Comparison of ENCODE assay signal across 19 cellular contexts in the genomic region with DNA sequence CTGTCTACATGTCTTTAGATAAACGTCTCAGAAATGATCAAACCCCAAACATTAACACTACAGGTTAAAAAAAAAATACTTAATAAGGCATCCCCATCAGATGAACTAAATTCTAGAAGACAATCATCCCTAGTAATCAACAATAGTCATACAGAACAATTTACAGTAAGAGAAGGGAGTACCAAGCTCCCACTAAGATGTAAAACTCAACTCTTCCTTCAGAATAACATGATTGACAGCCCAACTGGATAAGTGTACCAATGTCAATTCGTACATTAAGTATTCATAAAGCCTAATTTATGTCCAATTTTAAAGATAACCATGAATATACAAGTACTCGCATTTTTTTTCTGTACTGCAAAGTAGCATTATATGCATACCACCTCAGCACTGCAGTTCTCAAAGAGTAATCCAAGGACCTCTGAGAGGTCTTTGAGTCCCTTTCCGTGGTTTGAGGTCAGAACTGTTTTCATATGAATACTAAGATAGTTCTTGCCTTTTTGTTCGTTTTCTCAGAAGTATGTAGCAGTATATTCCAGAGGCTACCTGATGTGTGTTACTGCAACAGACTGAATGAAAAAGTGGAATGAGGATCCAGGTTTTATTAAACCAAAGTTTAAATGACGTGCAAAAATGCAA. TPM values are rescaled to one million over a fixed set of nuclear protein-coding genes. Genes with fewer than 3 reads are reported as not detected.
DNase-seq lines count a peak whose midpoint lies in the region; ATAC-seq, FAIRE-seq and TF ChIP-seq lines count a peak whose summit lies in the region.
"Had no signal": no experiment of that assay in that cellular context is flagged by ENCODE, and none has a peak within 500 bp of the region (broad histone marks: within the 10 kb centered on the region; RNA-seq: fewer than 3 reads in every experiment).

No MANE protein-coding gene starts in this region.

- H3K27me3 Mint-ChIP-seq in activated CD8-positive, alpha-beta T cell treated with anti-CD3 and anti-CD28 coated beads, Interleukin-2, amount 10 ng/mL, durations not matched to agents 7 days and 5 days (ENCODE audit: low read depth) = no peaks in the 10 kb centered on the region
- no peaks in the 10 kb centered on the region for H3K27me3 Mint-ChIP-seq in natural killer cell treated with Interleukin-12 subunit alpha and Interleukin-12 subunit beta and Interleukin-15 and Interleukin-18, amount 100 ng/mL, for 72 hours

- peak; percentile 79 for ATAC-seq in DND-41 (ENCODE audit: insufficient read depth, low read depth)
- peak; percentile 56 for ATAC-seq in activated CD8-positive, alpha-beta T cell treated with anti-CD3 and anti-CD28 coated beads, Interleukin-2, amount 10 ng/mL, durations not matched to agents 7 days and 5 days
- ATAC-seq in natural killer cell treated with Interleukin-12 subunit alpha and Interleukin-12 subunit beta and Interleukin-15 and Interleukin-18, amount 100 ng/mL, for 72 hours = peak in 1 of 2 donors; percentile 93
- ATAC-seq: lower lobe of right lung had no signal

- H3K4me1 Mint-ChIP-seq in activated CD8-positive, alpha-beta T cell treated with anti-CD3 and anti-CD28 coated beads, Interleukin-2, amount 10 ng/mL, durations not matched to agents 7 days and 5 days (ENCODE audit: low read depth) = peaks cover 30% of the 10 kb centered on the region
- H3K4me1 Mint-ChIP-seq in natural killer cell treated with Interleukin-12 subunit alpha and Interleukin-12 subunit beta and Interleukin-15 and Interleukin-18, amount 100 ng/mL, for 72 hours (ENCODE audit: low read depth in 2 of 2) = peaks cover 37 to 45% of the 10 kb centered on the region in 2 donors

- peak; percentile 11 for FAIRE-seq in H54 (lab: Jason Lieb, UNC)
- FAIRE-seq: HTR-8/SVneo, small intestine had no signal

- no peak overlapping the region for H3K4me3 Mint-ChIP-seq in activated CD8-positive, alpha-beta T cell treated with anti-CD3 and anti-CD28 coated beads, Interleukin-2, amount 10 ng/mL, durations not matched to agents 7 days and 5 days
- peak overlapping the region; percentile 70 for H3K4me3 Mint-ChIP-seq in natural killer cell treated with Interleukin-12 subunit alpha and Interleukin-12 subunit beta and Interleukin-15 and Interleukin-18, amount 100 ng/mL, for 72 hours

- peaks cover 47% of the 10 kb centered on the region for H3K4me1 ChIP-seq in DND-41 (ENCODE audit: insufficient read depth, low read length)
- peaks cover 3 to 78% (median 21%) of the 10 kb centered on the region in 3 donors for H3K4me1 ChIP-seq in esophagus squamous epithelium
- H3K4me1 ChIP-seq: BE2C had no signal

- CTCF ChIA-PET in activated CD8-positive, alpha-beta T cell treated with anti-CD3 and anti-CD28 coated beads, Interleukin-2, amount 10 ng/mL, durations not matched to agents 7 days and 5 days (lab: Charles Lee) = no interaction called here

- H3K27ac ChIP-seq in DND-41 (ENCODE audit: low read length) (no peak overlapping the region), esophagus squamous epithelium (no peak overlapping the region)
- H3K27ac ChIP-seq: lower lobe of right lung, thyroid gland had no signal

- intact Hi-C loops in esophagus squamous epithelium (cut with DNase I) = no loop called here

- H3K4me3 ChIP-seq in DND-41 (ENCODE audit: low read depth in 1 of 2, low read length in 2 of 2) (no peak overlapping the region), esophagus squamous epithelium (no peak overlapping the region)
- H3K4me3 ChIP-seq: lower lobe of right lung, thyroid gland had no signal

- no peaks in the 10 kb centered on the region for H3K9me3 Mint-ChIP-seq in activated CD8-positive, alpha-beta T cell treated with anti-CD3 and anti-CD28 coated beads, Interleukin-2, amount 10 ng/mL, durations not matched to agents 7 days and 5 days (ENCODE audit: insufficient read depth)
- no peaks in the 10 kb centered on the region for H3K9me3 Mint-ChIP-seq in natural killer cell treated with Interleukin-12 subunit alpha and Interleukin-12 subunit beta and Interleukin-15 and Interleukin-18, amount 100 ng/mL, for 72 hours

- H3K27me3 ChIP-seq in DND-41 (ENCODE audit: insufficient read depth, low read length, poor library complexity) (no peaks in the 10 kb centered on the region), esophagus squamous epithelium (no peaks in the 10 kb centered on the region)
- H3K27me3 ChIP-seq: BE2C, thyroid gland had no signal

- POLR2A ChIA-PET in activated CD8-positive, alpha-beta T cell treated with anti-CD3 and anti-CD28 coated beads, Interleukin-2, amount 10 ng/mL, durations not matched to agents 7 days and 5 days (lab: Charles Lee) = no interaction called here

- H3K9me3 ChIP-seq in DND-41 (ENCODE audit: insufficient read depth, low read length, severe bottlenecking) (no peaks in the 10 kb centered on the region), esophagus squamous epithelium (no peaks in the 10 kb centered on the region)
- H3K9me3 ChIP-seq: BE2C, lower lobe of right lung, thyroid gland had no signal

- H3K27ac Mint-ChIP-seq in activated CD8-positive, alpha-beta T cell treated with anti-CD3 and anti-CD28 coated beads, Interleukin-2, amount 10 ng/mL, durations not matched to agents 7 days and 5 days = no peak overlapping the region
- H3K27ac Mint-ChIP-seq in natural killer cell treated with Interleukin-12 subunit alpha and Interleukin-12 subunit beta and Interleukin-15 and Interleukin-18, amount 100 ng/mL, for 72 hours = peak overlapping the region in 1 of 2 donors; percentile 30

- peaks cover 13% of the 10 kb centered on the region; the same call in 1 of the 2 replicates for H3K36me3 ChIP-seq in DND-41 (ENCODE audit: insufficient read depth, low read length)
- no peaks in the 10 kb centered on the region for H3K36me3 ChIP-seq in esophagus squamous epithelium
- H3K36me3 ChIP-seq: lower lobe of right lung, thyroid gland had no signal

- no peak overlapping the region for H3K9ac ChIP-seq in DND-41 (ENCODE audit: low read depth, low read length)

- H4K20me1 ChIP-seq in DND-41 (ENCODE audit: insufficient read depth, low read length) = peaks cover 94% of the 10 kb centered on the region

- peaks cover 99% of the 10 kb centered on the region for H3K79me2 ChIP-seq in DND-41 (ENCODE audit: insufficient read depth, low read length)

- 72 to 86% methylated on average over 6 of the region's 6 CpGs for WGBS in esophagus squamous epithelium, 2 donors

- peak overlapping the region; percentile 33; the same call in 1 of the 2 replicates for H3K4me2 ChIP-seq in DND-41 (ENCODE audit: insufficient read depth, low read length)

- no peak for TF ChIP-seq POLR2A in H54 (IDR thresholded peaks at IDR 0.05; ENCODE audit: low read depth, low read length)
- TF ChIP-seq POLR2A in esophagus squamous epithelium (IDR thresholded peaks at IDR 0.05) = no peak

- peaks cover 15% of the 10 kb centered on the region for H3K36me3 Mint-ChIP-seq in activated CD8-positive, alpha-beta T cell treated with anti-CD3 and anti-CD28 coated beads, Interleukin-2, amount 10 ng/mL, durations not matched to agents 7 days and 5 days (ENCODE audit: low read depth)
- H3K36me3 Mint-ChIP-seq in natural killer cell treated with Interleukin-12 subunit alpha and Interleukin-12 subunit beta and Interleukin-15 and Interleukin-18, amount 100 ng/mL, for 72 hours = no peaks in the 10 kb centered on the region

- no peak overlapping the region for H2AFZ ChIP-seq in DND-41 (ENCODE audit: low read depth, low read length)

- no peak for TF ChIP-seq CTCF in DND-41 (IDR thresholded peaks at IDR 0.05; ENCODE audit: borderline replicate concordance, extremely low read depth, low read length, poor library complexity, severe bottlenecking)
- no peak for TF ChIP-seq CTCF in esophagus squamous epithelium (IDR thresholded peaks at IDR 0.05)

- DNase-seq in DND-41 = no peak
- no peak for DNase-seq in H54 (ENCODE audit: insufficient read length, low spot score)
- no peak for DNase-seq in activated CD8-positive, alpha-beta T cell treated with anti-CD3 and anti-CD28 coated beads, Interleukin-2, amount 10 ng/mL, durations not matched to agents 7 days and 5 days
- no peak for DNase-seq in natural killer cell treated with Interleukin-12 subunit alpha and Interleukin-12 subunit beta and Interleukin-15 and Interleukin-18, amount 100 ng/mL, for 72 hours (ENCODE audit: low spot score)
- DNase-seq in esophagus squamous epithelium (lab: John Stamatoyannopoulos, UW) = no peak
- no peak for DNase-seq in NK-92 (lab: John Stamatoyannopoulos, UW; ENCODE audit: unreplicated experiment)
- DNase-seq in DMS53 treated with DMSO at 0.1 percent for 48 hours (lab: John Stamatoyannopoulos, UW; ENCODE audit: unreplicated experiment) = no peak
- DNase-seq: activated CD4-positive, CD25-positive, alpha-beta regulatory T cell; amniotic stem cell; BE2C; central memory CD4-positive, alpha-beta T cell; effector CD8-positive, alpha-beta T cell; H7; lower lobe of right lung; NCI-H446; Right ventricle myocardium superior; small intestine; thyroid gland had no signal

RNA-seq across cellular contexts. Expression of gene SCAF4, which starts 6.6 kb away (rescaled TPM):
- total RNA-seq in activated CD8-positive, alpha-beta T cell treated with anti-CD3 and anti-CD28 coated beads, Interleukin-2, amount 10 ng/mL, durations not matched to agents 7 days and 5 days = 10 to 100 TPM; 53.2 TPM
- total RNA-seq in natural killer cell treated with Interleukin-12 subunit alpha and Interleukin-12 subunit beta and Interleukin-15 and Interleukin-18, amount 100 ng/mL, for 72 hours = 10 to 100 TPM; 56.5 to 66.9 TPM
- 10 to 100 TPM in 3 of 4 donors, 1 to 10 TPM in 1; 8.3 to 18.1 (median 15.0) TPM for total RNA-seq in esophagus squamous epithelium
